ENCODE assay signal across 1 cellular context in genomic region chr22:18972591-18972990, GRCh38. TPM values are rescaled to one million over a fixed set of nuclear protein-coding genes. Genes with fewer than 3 reads are reported as not detected.
"Had no signal": no experiment of that assay in that cellular context is flagged by ENCODE, and none has a peak within 500 bp of the region (broad histone marks: within the 10 kb centered on the region; RNA-seq: fewer than 3 reads in every experiment).

No MANE protein-coding gene starts in this region.

RNA-seq across cellular contexts. Expression of gene PRODH, which starts 36.5 kb away (rescaled TPM):
- polyA plus RNA-seq: IgD-negative memory B cell had no signal
